Comparison of ENCODE assay signal across 8 cellular contexts in the genomic region with DNA sequence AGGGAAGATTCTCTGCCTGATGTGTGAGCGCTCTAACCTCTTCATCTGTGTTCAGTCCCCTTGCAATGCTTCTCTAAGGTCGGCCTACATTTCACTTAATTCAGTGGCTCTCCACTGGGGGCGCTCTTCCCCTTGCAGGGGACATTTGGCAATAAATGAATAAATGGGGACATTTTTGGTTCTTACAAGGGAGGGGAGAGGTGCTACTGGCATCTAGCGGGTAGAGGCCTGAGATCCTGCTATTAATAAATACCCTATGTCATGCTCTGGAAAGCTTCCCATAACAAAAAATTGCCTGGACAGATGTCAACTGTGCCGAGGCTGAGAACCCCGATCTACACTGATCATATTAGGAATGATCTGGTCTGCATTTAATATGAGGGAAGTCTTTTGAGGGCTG. TPM values are rescaled to one million over a fixed set of nuclear protein-coding genes. Genes with fewer than 3 reads are reported as not detected.
DNase-seq lines count a peak whose midpoint lies in the region; ATAC-seq, FAIRE-seq and TF ChIP-seq lines count a peak whose summit lies in the region.

No MANE protein-coding gene starts in this region.

- H3K4me3 ChIP-seq in endothelial cell of umbilical vein (replicated peaks in 1 of 3; ENCODE audit: insufficient read depth in 1 of 3, low read depth in 1 of 3, low read length in 3 of 3) (no peak overlapping the region), testis (no peak overlapping the region)

- H3K9me3 Mint-ChIP-seq in naive thymus-derived CD8-positive, alpha-beta T cell, result no peaks in the 10 kb centered on the region

- H3K27me3 Mint-ChIP-seq in naive thymus-derived CD8-positive, alpha-beta T cell, result peaks cover 3 to 23% (median 11%) of the 10 kb centered on the region in 5 donors

- H3K27ac Mint-ChIP-seq in naive thymus-derived CD8-positive, alpha-beta T cell, result no peak overlapping the region

- TF ChIP-seq POLR2A in GM12891 (IDR thresholded peaks at IDR 0.05; ENCODE audit: low read depth, low read length), result no peak
- TF ChIP-seq POLR2A in endothelial cell of umbilical vein (IDR thresholded peaks at IDR 0.05; ENCODE audit: low read depth, low read length), result no peak
- TF ChIP-seq POLR2A in testis (IDR thresholded peaks at IDR 0.05), result no peak

- H3K9me3 ChIP-seq in endothelial cell of umbilical vein (replicated peaks; ENCODE audit: control insufficient read depth, insufficient read depth, low read length) (no peaks in the 10 kb centered on the region), testis (no peaks in the 10 kb centered on the region)

- dilution Hi-C loops in endothelial cell of umbilical vein (cut with MboI; ENCODE audit: extremely low pct_ligation_motif_present, low sequenced_read_pairs), result no loop called here

- POLR2A ChIA-PET in endothelial cell of umbilical vein (lab: Charles Lee), result no interaction called here
- POLR2A ChIA-PET in naive thymus-derived CD8-positive, alpha-beta T cell (lab: Charles Lee), result no interaction called here

- H3K27ac ChIP-seq in endothelial cell of umbilical vein (ENCODE audit: insufficient read depth, low read depth, low read length), result no peak overlapping the region
- H3K27ac ChIP-seq in testis, result no peak overlapping the region

- no peaks in the 10 kb centered on the region for H3K4me1 ChIP-seq in endothelial cell of umbilical vein (ENCODE audit: control insufficient read depth, extremely low read depth, insufficient read depth, low read length)
- H3K4me1 ChIP-seq in testis, result peaks cover 6% of the 10 kb centered on the region

- peaks cover 2% of the 10 kb centered on the region in 2 experiments for H3K27me3 ChIP-seq in endothelial cell of umbilical vein (ENCODE audit: control insufficient read depth in 2 of 2, insufficient read depth in 2 of 2, low read length in 2 of 2)
- H3K27me3 ChIP-seq in testis, result no peaks in the 10 kb centered on the region

- H3K4me2 ChIP-seq in endothelial cell of umbilical vein (ENCODE audit: insufficient read depth, low read length), result no peak overlapping the region

- CTCF ChIA-PET in endothelial cell of umbilical vein (lab: Charles Lee), result interaction anchor here (0.9 to 2.2 kb wide), 4 partner anchors 8 to 343 kb away, joined by 3 to 13 read pairs (median 5); no protein-coding TSS in a partner anchor

- no peak overlapping the region for H2AFZ ChIP-seq in endothelial cell of umbilical vein (ENCODE audit: low read depth, low read length)

- H3K4me3 Mint-ChIP-seq in naive thymus-derived CD8-positive, alpha-beta T cell, result no peak overlapping the region

- no peaks in the 10 kb centered on the region for H3K36me3 Mint-ChIP-seq in naive thymus-derived CD8-positive, alpha-beta T cell

- intact Hi-C loops in endothelial cell of umbilical vein (cut with micrococcal nuclease), result loop anchor here (1.0 kb wide), 2 partner anchors 57 to 163 kb away; no protein-coding TSS in a partner anchor
- intact Hi-C loops in testis (cut with DNase I; ENCODE audit: low total_unique reads), result loop anchor here (10.0 kb wide), 2 partner anchors 347 to 487 kb away; no protein-coding TSS in a partner anchor

- WGBS in testis, 2 donors, result 58 to 62% methylated on average over 6 of the region's 6 CpGs

- peak; percentile 84 for FAIRE-seq in GM12891 (lab: Jason Lieb, UNC)
- FAIRE-seq in endothelial cell of umbilical vein (lab: Jason Lieb, UNC), result peak; percentile 78

- no peak overlapping the region for H3K9ac ChIP-seq in endothelial cell of umbilical vein (replicated peaks; ENCODE audit: extremely low read depth, insufficient read depth, low read length)

- H3K4me1 Mint-ChIP-seq in naive thymus-derived CD8-positive, alpha-beta T cell, result no peaks in the 10 kb centered on the region

- BruUV-seq in endothelial cell of umbilical vein (replicated peaks; lab: Mats Ljungman, UMichigan), result no TSS peak

- H4K20me1 ChIP-seq in endothelial cell of umbilical vein (replicated peaks; ENCODE audit: control insufficient read depth, extremely low read depth, insufficient read depth, low read length), result no peaks in the 10 kb centered on the region

- peak; percentile 36 to 56 for ATAC-seq in naive thymus-derived CD8-positive, alpha-beta T cell
- no peak for ATAC-seq in HG03139 (IDR thresholded peaks at IDR 0.05; ENCODE audit: unreplicated experiment)

- H3K79me2 ChIP-seq in endothelial cell of umbilical vein (ENCODE audit: control insufficient read depth, insufficient read depth, low read length), result no peaks in the 10 kb centered on the region

- no peaks in the 10 kb centered on the region for H3K9me1 ChIP-seq in endothelial cell of umbilical vein (replicated peaks; ENCODE audit: control insufficient read depth, extremely low read depth, insufficient read depth, low read length)

- DNase-seq in A172 (ENCODE audit: low spot score), result peak; percentile 9
- peak; percentile 47 for DNase-seq in GM12891 (ENCODE audit: insufficient read length, low spot score)
- peak; percentile 75 for DNase-seq in NCI-H510A treated with DMSO at 0.1 percent for 48 hours (lab: John Stamatoyannopoulos, UW)
- DNase-seq in activated CD4-positive, alpha-beta T cell treated with anti-CD3 and anti-CD28 coated beads, Interleukin-2, amount 50 U/mL, for 48 hours, result peak; percentile 60 to 69
- DNase-seq in endothelial cell of umbilical vein (ENCODE audit: low read depth, low spot score), result peak; percentile 71
- peak in 8 of 10 donors; percentile 24 to 71 (median 46) for DNase-seq in naive thymus-derived CD8-positive, alpha-beta T cell
- DNase-seq in testis, result peak; percentile 59

- TF ChIP-seq CTCF in endothelial cell of umbilical vein (IDR thresholded peaks at IDR 0.05; ENCODE audit: extremely low read depth in 1 of 2, insufficient read depth in 1 of 2, low read depth in 1 of 2, low read length in 2 of 2) (peak; percentile 81 to 94), testis (IDR thresholded peaks at IDR 0.05) (peak; percentile 38 to 93 (median 80))

- no peaks in the 10 kb centered on the region for H3K36me3 ChIP-seq in endothelial cell of umbilical vein (ENCODE audit: control insufficient read depth in 2 of 2, extremely low read depth in 1 of 2, insufficient read depth in 2 of 2, low read length in 2 of 2)
- no peaks in the 10 kb centered on the region for H3K36me3 ChIP-seq in testis (ENCODE audit: low read depth, missing control alignments)

TF ChIP-seq in GM12891, 5 proteins besides CTCF, POLR2A, EP300 and RAD21:
- TF ChIP-seq POLR2AphosphoS5 (IDR thresholded peaks at IDR 0.05; ENCODE audit: low read depth, low read length), result no peak
- no peak for TF ChIP-seq TAF1 (IDR thresholded peaks at IDR 0.05; ENCODE audit: low read depth, low read length)
- no peak for TF ChIP-seq PAX5 (IDR thresholded peaks at IDR 0.05; ENCODE audit: insufficient read depth, low read length, severe bottlenecking)
- TF ChIP-seq POU2F2 (IDR thresholded peaks at IDR 0.05; ENCODE audit: low read depth, low read length), result peak; percentile 51; the same call in 1 of the 2 replicates
- no peak for TF ChIP-seq SPI1 (IDR thresholded peaks at IDR 0.05; ENCODE audit: low read depth, low read length)

TF ChIP-seq in endothelial cell of umbilical vein, 7 proteins besides CTCF, POLR2A, EP300 and RAD21:
- TF ChIP-seq EZH2 (IDR thresholded peaks at IDR 0.05; ENCODE audit: borderline replicate concordance, low read depth, low read length, severe bottlenecking), result no peak

RNA-seq across cellular contexts. Expression of gene DNAJC11, which starts 25.9 kb away (rescaled TPM):
- total RNA-seq in A172 (2014; rRNA removed; shearing (Covaris generic)), result 29.8 and 44.0 TPM in 2 replicates
- 36.1 TPM for polyA plus RNA-seq in GM12891 (2012; ENCODE audit: low read depth, missing spikeins)
- total RNA-seq in endothelial cell of umbilical vein, result 64.3 and 65.9 TPM in 2 replicates
- polyA plus RNA-seq in endothelial cell of umbilical vein, result 30.2 and 31.1 TPM in 2 replicates
- polyA plus RNA-seq in endothelial cell of umbilical vein (2011; cell fraction: cytosol; rRNA removed), result 31.7 and 33.3 TPM in 2 replicates
- 67.7 and 81.8 TPM in 2 replicates for polyA plus RNA-seq in endothelial cell of umbilical vein (2011; cell fraction: nucleus; rRNA removed)
- 46.9 and 61.4 TPM in 2 replicates for polyA plus RNA-seq in endothelial cell of umbilical vein (2012)
- 32.2 and 33.1 TPM in 2 replicates for polyA minus RNA-seq in endothelial cell of umbilical vein
- polyA minus RNA-seq in endothelial cell of umbilical vein (2011; cell fraction: cytosol; rRNA and poly(A)+ RNA removed), result 27.4 TPM
- polyA minus RNA-seq in endothelial cell of umbilical vein (2011; cell fraction: nucleus; rRNA and poly(A)+ RNA removed), result 24.2 and 33.2 TPM in 2 replicates
- total RNA-seq in naive thymus-derived CD8-positive, alpha-beta T cell, result 10 to 100 TPM; 44.9 to 47.4 TPM
- polyA plus RNA-seq in naive thymus-derived CD8-positive, alpha-beta T cell, result 10 to 100 TPM; 13.2 to 22.5 (median 19.5) TPM
- 10 to 100 TPM; 52.7 to 53.3 TPM for total RNA-seq in testis
- 41.5 TPM for polyA plus RNA-seq in testis (ENCODE audit: insufficient read depth, low read depth, low replicate concordance)

RNA-seq across cellular contexts. Expression of gene CAMTA1, which starts 57.7 kb away (rescaled TPM):
- total RNA-seq in A172 (2014; rRNA removed; shearing (Covaris generic)), result 66.1 and 97.5 TPM in 2 replicates
- polyA plus RNA-seq in GM12891 (2012; ENCODE audit: low read depth, missing spikeins), result 60.5 TPM
- total RNA-seq in endothelial cell of umbilical vein (88.1 and 92.7 TPM in 2 replicates), testis (100 to 1,000 TPM; 119 to 158 TPM)
- polyA plus RNA-seq in endothelial cell of umbilical vein (36.4 and 50.8 TPM in 2 replicates), testis (ENCODE audit: insufficient read depth, low read depth, low replicate concordance) (116 TPM)
- 57.1 and 61.1 TPM in 2 replicates for polyA plus RNA-seq in endothelial cell of umbilical vein (2011; cell fraction: cytosol; rRNA removed)
- 40.9 and 43.2 TPM in 2 replicates for polyA plus RNA-seq in endothelial cell of umbilical vein (2011; cell fraction: nucleus; rRNA removed)
- polyA plus RNA-seq in endothelial cell of umbilical vein (2012), result 82.2 and 93.2 TPM in 2 replicates
- polyA minus RNA-seq in endothelial cell of umbilical vein, result 26.3 and 39.4 TPM in 2 replicates
- 17.1 TPM for polyA minus RNA-seq in endothelial cell of umbilical vein (2011; cell fraction: cytosol; rRNA and poly(A)+ RNA removed)
- polyA minus RNA-seq in endothelial cell of umbilical vein (2011; cell fraction: nucleus; rRNA and poly(A)+ RNA removed), result 50.9 and 53.5 TPM in 2 replicates
- total RNA-seq in naive thymus-derived CD8-positive, alpha-beta T cell, result 10 to 100 TPM; 32.6 to 37.1 TPM
- polyA plus RNA-seq in naive thymus-derived CD8-positive, alpha-beta T cell, result 10 to 100 TPM; 47.3 to 78.3 (median 67.4) TPM

Comparison
In these comparisons a context has a peak if more than half of its experiments do, and no peak if none do; other contexts are left out.
1. DNase-seq: peak in every context shown above with its lines; median percentile 75 in NCI-H510A treated with DMSO at 0.1 percent for 48 hours; 71 in endothelial cell of umbilical vein; 64 in activated CD4-positive, alpha-beta T cell treated with anti-CD3 and anti-CD28 coated beads, Interleukin-2, amount 50 U/mL, for 48 hours; 59 in testis; 47 in GM12891; 46 in naive thymus-derived CD8-positive, alpha-beta T cell; 9 in A172.